8 cellular contexts compared by ENCODE assay signal in genomic region chr4:5812506-5813229, GRCh38.
A peak's percentile ranks its signal among the peaks of the same experiment; 100 is the strongest.
DNase-seq lines count a peak whose midpoint lies in the region; ATAC-seq, FAIRE-seq and TF ChIP-seq lines count a peak whose summit lies in the region.

No MANE protein-coding gene starts in this region.

- no peak overlapping the region for H3K27ac ChIP-seq in RWPE1

- no peak overlapping the region for H3K4me3 ChIP-seq in BJ (ENCODE audit: low read depth, low read length)

- peak; percentile 18 for FAIRE-seq in GM18507 (lab: Jason Lieb, UNC)

- no peak for ATAC-seq in HG02973 (IDR thresholded peaks at IDR 0.05; ENCODE audit: unreplicated experiment)
- ATAC-seq in GM21390 (IDR thresholded peaks at IDR 0.05; ENCODE audit: unreplicated experiment): no peak

- no peaks in the 10 kb centered on the region for H3K27me3 ChIP-seq in BJ (ENCODE audit: control insufficient read depth, insufficient read depth, low read length)

- POLR2A ChIA-PET in BJ (lab: Charles Lee): interaction anchor here (0.7 kb wide), 1 partner anchor 175 kb away, joined by 5 read pairs; no protein-coding TSS in a partner anchor
- POLR2A ChIA-PET in RWPE1 (lab: Yijun Ruan, JAX; ENCODE audit: low non-redundant PET): no interaction called here

- no peak for TF ChIP-seq POLR2A in erythroblast (IDR thresholded peaks at IDR 0.05; ENCODE audit: low read length)

- H3K36me3 ChIP-seq in BJ (ENCODE audit: control insufficient read depth, insufficient read depth, low read length): peaks cover 57% of the 10 kb centered on the region

- TF ChIP-seq CTCF in BJ (IDR thresholded peaks at IDR 0.05; ENCODE audit: insufficient read depth, low read depth, low read length) (peak; percentile 74), RWPE1 (conservative IDR thresholded peaks at IDR 0.05; ENCODE audit: low read depth) (peak; percentile 78)

- DNase-seq in BJ (ENCODE audit: low read depth) (peak; percentile 24), GM18507 (ENCODE audit: extremely low spot score, insufficient read length, low read depth) (peak; percentile 28), M059J (ENCODE audit: low read depth) (peak; percentile 70), RWPE1 (ENCODE audit: low spot score) (peak; percentile 26), erythroblast (lab: John Stamatoyannopoulos, UW) (peak; percentile 59 to 76), midbrain (lab: John Stamatoyannopoulos, UW) (peak; percentile 68)

- CTCF ChIA-PET in BJ (lab: Yijun Ruan, JAX) (interaction anchor here (0.6 to 2.4 kb wide), 19 partner anchors 9 to 378 kb away, joined by 3 to 15 read pairs (median 3); no protein-coding TSS in a partner anchor), RWPE1 (lab: Yijun Ruan, JAX) (interaction anchor here (0.6 to 1.6 kb wide), 4 partner anchors 11 to 1293 kb away, joined by 3 to 7 read pairs (median 4); no protein-coding TSS in a partner anchor)
